In the genomic region with DNA sequence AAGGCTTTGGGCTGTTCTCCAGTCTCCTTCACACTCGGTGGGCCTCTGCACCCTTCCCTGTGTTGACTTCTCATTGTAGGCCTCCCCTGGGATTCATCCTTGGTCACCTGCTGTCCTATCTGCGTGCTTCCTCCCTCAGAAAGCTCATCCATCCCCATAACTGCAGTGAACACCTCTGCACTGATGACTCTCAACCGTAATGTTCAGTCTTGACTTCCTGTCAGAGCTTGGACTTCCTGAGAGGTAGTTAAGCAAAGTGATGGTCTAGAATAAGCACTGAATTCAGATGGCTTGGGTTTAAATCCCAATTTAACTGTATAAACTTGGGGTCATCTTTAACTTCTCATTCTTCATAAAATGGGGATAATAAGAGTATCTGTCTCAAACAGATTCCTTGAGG, we compare ENCODE assay signal across 25 cellular contexts.
"Had no signal": no experiment of that assay in that cellular context is flagged by ENCODE, and none has a peak within 500 bp of the region (broad histone marks: within the 10 kb centered on the region; RNA-seq: fewer than 3 reads in every experiment).

No MANE protein-coding gene starts in this region.

- H3K9me3 ChIP-seq: mucosa of descending colon, prostate gland, right atrium auricular region, testis, tibial artery had no signal

- ATAC-seq: effector memory CD8-positive, alpha-beta T cell; left lobe of liver; mucosa of descending colon; sciatic nerve had no signal

- H3K27me3 ChIP-seq: right atrium auricular region, testis had no signal

- H3K9me3 Mint-ChIP-seq: effector memory CD8-positive, alpha-beta T cell; mesothelial cell of epicardium; nephron progenitor cell; type B pancreatic cell had no signal

- H3K36me3 ChIP-seq: prostate gland, right atrium auricular region, tibial artery had no signal

- H3K4me3 Mint-ChIP-seq: effector memory CD8-positive, alpha-beta T cell; mesothelial cell of epicardium; naive B cell; nephron progenitor cell; type B pancreatic cell had no signal

- H3K4me1 ChIP-seq: prostate gland, testis had no signal

- H3K4me3 ChIP-seq: lung, mucosa of descending colon, prostate gland, right atrium auricular region, smooth muscle cell, testis, tibial artery had no signal

- H3K4me2 ChIP-seq: smooth muscle cell had no signal

- H3K27ac ChIP-seq: prostate gland, right atrium auricular region, testis, tibial artery had no signal

- H3K36me3 Mint-ChIP-seq: mesothelial cell of epicardium, naive B cell, type B pancreatic cell had no signal

- H3K27ac Mint-ChIP-seq: effector memory CD8-positive, alpha-beta T cell; mesothelial cell of epicardium; nephron progenitor cell; type B pancreatic cell had no signal

- DNase-seq: cortex of kidney; effector memory CD8-positive, alpha-beta T cell; erythroblast; head of caudate nucleus; mesenchymal stem cell; mucosa of descending colon; naive B cell; nephron progenitor cell; nucleus accumbens; stimulated activated CD4-positive, alpha-beta T cell treated with anti-CD3 and anti-CD28 coated beads, Interleukin-12 subunit alpha, Interleukin-12 subunit beta, amount 100 ng/mL, for 4 hours; stimulated activated CD4-positive, alpha-beta T cell treated with anti-CD3 and anti-CD28 coated beads, Interleukin-1b, Interleukin-23, amount 100 ng/mL, for 48 hours; stimulated activated CD4-positive, alpha-beta T cell treated with anti-CD3 and anti-CD28 coated beads, Interleukin-4, amount 100 ng/mL, for 1 hour; stimulated activated CD8-positive, alpha-beta memory T cell treated with anti-CD3 and anti-CD28 coated beads, Interleukin-4, amount 100 ng/mL, for 48 hours; stimulated activated naive CD4-positive, alpha-beta T cell; substantia nigra; testis; tibial artery had no signal
